In genomic region chr3:16063603-16064002, GRCh38 we compare ENCODE assay signal across 19 cellular contexts.
DNase-seq lines count a peak whose midpoint lies in the region; ATAC-seq and TF ChIP-seq lines count a peak whose summit lies in the region.
"Had no signal": no experiment of that assay in that cellular context is flagged by ENCODE, and none has a peak within 500 bp of the region (broad histone marks: within the 10 kb centered on the region; RNA-seq: fewer than 3 reads in every experiment).

No MANE protein-coding gene starts in this region.

- no peak overlapping the region for H2AK5ac ChIP-seq in trophoblast cell (ENCODE audit: low read length)

- H3K79me2 ChIP-seq in trophoblast cell (ENCODE audit: control insufficient read depth, insufficient read depth, low read length, poor library complexity), result no peaks in the 10 kb centered on the region

- no peak for ATAC-seq in Right ventricle myocardium superior (ENCODE audit: poor library complexity)
- ATAC-seq: foreskin keratinocyte, left ventricle myocardium superior, SK-N-SH treated with all-trans-retinoic acid at 6 μM for 48 hours had no signal

- H4K12ac ChIP-seq in trophoblast cell (ENCODE audit: low read depth, low read length), result no peak overlapping the region

- no peak overlapping the region for H3K14ac ChIP-seq in trophoblast cell (ENCODE audit: low read length)

- H3K36me3 ChIP-seq in right atrium auricular region (no peaks in the 10 kb centered on the region), trophoblast cell (ENCODE audit: control insufficient read depth in 1 of 2, insufficient read depth in 2 of 2, low read length in 2 of 2) (no peaks in the 10 kb centered on the region)
- H3K36me3 ChIP-seq: BLaER1 treated with 17β-estradiol and CSF1 and Interleukin-3, amounts not matched to agents 10 nM and 100 nM; pancreas had no signal

- H2BK5ac ChIP-seq in trophoblast cell (ENCODE audit: low read depth, low read length, poor library complexity), result no peak overlapping the region

- H2BK120ac ChIP-seq in trophoblast cell (ENCODE audit: insufficient read depth, low read length, poor library complexity), result no peak overlapping the region

- H2BK12ac ChIP-seq in trophoblast cell (ENCODE audit: low read length), result peak overlapping the region; percentile 2

- CTCF ChIA-PET in HEK293T (lab: Yijun Ruan, JAX), result no interaction called here

- peaks cover 0 to 35% of the 10 kb centered on the region in 2 donors for H3K4me1 ChIP-seq in right atrium auricular region
- peaks cover 12 to 15% of the 10 kb centered on the region in 2 experiments for H3K4me1 ChIP-seq in trophoblast cell (ENCODE audit: control insufficient read depth in 1 of 2, insufficient read depth in 2 of 2, low read length in 2 of 2)
- H3K4me1 ChIP-seq: pancreas had no signal

- DNase-seq in right atrium auricular region (ENCODE audit: low spot score) (no peak), Right ventricle myocardium superior (no peak), fibroblast of mammary gland (ENCODE audit: low read depth) (peak; percentile 19), trophoblast cell (no peak), HEK293T (ENCODE audit: extremely low spot score) (no peak), GM10266 (ENCODE audit: extremely low spot score) (no peak), NCI-H2029 treated with DMSO at 0.1 percent for 48 hours (lab: John Stamatoyannopoulos, UW) (no peak)
- DNase-seq in NK-92 treated with Interleukin-12 subunit alpha and Interleukin-12 subunit beta, amount 100 ng/mL, for 24 hours (lab: John Stamatoyannopoulos, UW), result no peak
- DNase-seq: activated effector memory CD4-positive, alpha-beta T cell treated with Interleukin-2 at 50 U/mL for 16 hours; foreskin keratinocyte; left ventricle myocardium superior; NCI-H1105 treated with DMSO at 0.1 percent for 48 hours; NCI-H2171; NCI-H774; pancreas; stimulated activated CD4-positive, alpha-beta T cell treated with anti-CD3 and anti-CD28 coated beads, Interleukin-2, amount 100 ng/mL, for 48 hours had no signal

- WGBS in trophoblast cell (ENCODE audit: extremely low coverage, insufficient coverage, insufficient read length), result no CpG with 5 or more reads among the region's 2 CpGs

- no peak overlapping the region for H3K4ac ChIP-seq in trophoblast cell (ENCODE audit: low read depth, low read length)

- H4K8ac ChIP-seq in trophoblast cell (ENCODE audit: low read depth, low read length), result no peak overlapping the region

- no peak overlapping the region for H2AFZ ChIP-seq in trophoblast cell (ENCODE audit: insufficient read depth, low read length, poor library complexity)

- H3K9me3 ChIP-seq in right atrium auricular region (no peaks in the 10 kb centered on the region), trophoblast cell (ENCODE audit: insufficient read depth, low read depth, low read length) (no peaks in the 10 kb centered on the region)
- H3K9me3 ChIP-seq: BLaER1 treated with 17β-estradiol and CSF1 and Interleukin-3, amounts not matched to agents 10 nM and 100 nM; pancreas had no signal

- H4K91ac ChIP-seq in trophoblast cell (ENCODE audit: low read depth, low read length), result no peak overlapping the region

- H3K79me1 ChIP-seq in trophoblast cell (ENCODE audit: low read length), result peaks cover 10% of the 10 kb centered on the region

- H3K18ac ChIP-seq in trophoblast cell (ENCODE audit: low read length), result no peak overlapping the region

- H3K4me3 ChIP-seq in right atrium auricular region (no peak overlapping the region), fibroblast of mammary gland (ENCODE audit: control insufficient read depth, low read depth, low read length) (no peak overlapping the region), trophoblast cell (ENCODE audit: low read depth, low read length) (no peak overlapping the region)
- H3K4me3 ChIP-seq: BLaER1 treated with 17β-estradiol and CSF1 and Interleukin-3, amounts not matched to agents 10 nM and 100 nM; pancreas; skin epidermis had no signal

- no peak overlapping the region for H3K4me2 ChIP-seq in trophoblast cell (ENCODE audit: low read length)

- POLR2A ChIA-PET in HEK293T (lab: Yijun Ruan, JAX), result no interaction called here

- TF ChIP-seq CTCF in right atrium auricular region (IDR thresholded peaks at IDR 0.05) (no peak), fibroblast of mammary gland (conservative IDR thresholded peaks at IDR 0.05; ENCODE audit: control insufficient read depth, insufficient read depth, low read depth, low read length) (no peak), GM10266 (IDR thresholded peaks at IDR 0.05; ENCODE audit: control insufficient read depth, insufficient read depth, low read depth, missing control alignments) (no peak)

- intact Hi-C loops in Right ventricle myocardium superior (cut with DNase I), result no loop called here

- H3K27me3 ChIP-seq in right atrium auricular region, result no peaks in the 10 kb centered on the region
- no peaks in the 10 kb centered on the region for H3K27me3 ChIP-seq in trophoblast cell (ENCODE audit: insufficient read depth, low read length)
- H3K27me3 ChIP-seq: BLaER1 treated with 17β-estradiol and CSF1 and Interleukin-3, amounts not matched to agents 10 nM and 100 nM; foreskin keratinocyte; pancreas had no signal

- no peak overlapping the region for H3K9ac ChIP-seq in trophoblast cell (ENCODE audit: low read length)
- H3K9ac ChIP-seq: BLaER1 treated with 17β-estradiol and CSF1 and Interleukin-3, amounts not matched to agents 10 nM and 100 nM had no signal

- H3K27ac ChIP-seq in right atrium auricular region (peak overlapping the region; percentile 40 to 75), trophoblast cell (ENCODE audit: low read depth, low read length) (no peak overlapping the region)
- H3K27ac ChIP-seq: BLaER1 treated with 17β-estradiol and CSF1 and Interleukin-3, amounts not matched to agents 10 nM and 100 nM; foreskin keratinocyte; pancreas had no signal

- no peak overlapping the region for H3K23ac ChIP-seq in trophoblast cell (ENCODE audit: low read length)

TF ChIP-seq in HEK293T, 16 proteins besides CTCF, POLR2A, EP300 and RAD21:
- TF ChIP-seq HDGF (IDR thresholded peaks at IDR 0.05; ENCODE audit: borderline replicate concordance) (no peak), BHLHE40 (IDR thresholded peaks at IDR 0.05; ENCODE audit: borderline replicate concordance) (no peak), FOXA1 (IDR thresholded peaks at IDR 0.05) (no peak), LEF1 (IDR thresholded peaks at IDR 0.05; ENCODE audit: borderline replicate concordance) (no peak), NFRKB (IDR thresholded peaks at IDR 0.05) (no peak), CTBP1 (IDR thresholded peaks at IDR 0.05; ENCODE audit: borderline replicate concordance) (no peak), L3MBTL2 (conservative IDR thresholded peaks at IDR 0.05) (no peak), FOXK2 (IDR thresholded peaks at IDR 0.05) (no peak), SUZ12 (IDR thresholded peaks at IDR 0.05) (no peak), ZNF384 (IDR thresholded peaks at IDR 0.05) (no peak), ARNT (IDR thresholded peaks at IDR 0.05) (no peak), TARDBP (IDR thresholded peaks at IDR 0.05) (no peak), ELF4 (IDR thresholded peaks at IDR 0.05) (no peak), FOXM1 (IDR thresholded peaks at IDR 0.05; ENCODE audit: borderline replicate concordance) (no peak), SP1 (IDR thresholded peaks at IDR 0.05) (no peak)
- TF ChIP-seq, protein P1, sequence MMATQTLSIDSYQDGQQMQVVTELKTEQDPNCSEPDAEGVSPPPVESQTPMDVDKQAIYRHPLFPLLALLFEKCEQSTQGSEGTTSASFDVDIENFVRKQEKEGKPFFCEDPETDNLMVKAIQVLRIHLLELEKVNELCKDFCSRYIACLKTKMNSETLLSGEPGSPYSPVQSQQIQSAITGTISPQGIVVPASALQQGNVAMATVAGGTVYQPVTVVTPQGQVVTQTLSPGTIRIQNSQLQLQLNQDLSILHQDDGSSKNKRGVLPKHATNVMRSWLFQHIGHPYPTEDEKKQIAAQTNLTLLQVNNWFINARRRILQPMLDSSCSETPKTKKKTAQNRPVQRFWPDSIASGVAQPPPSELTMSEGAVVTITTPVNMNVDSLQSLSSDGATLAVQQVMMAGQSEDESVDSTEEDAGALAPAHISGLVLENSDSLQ (IDR thresholded peaks at IDR 0.05), result no peak
